ENCODE assay signal across 15 cellular contexts in the genomic region with DNA sequence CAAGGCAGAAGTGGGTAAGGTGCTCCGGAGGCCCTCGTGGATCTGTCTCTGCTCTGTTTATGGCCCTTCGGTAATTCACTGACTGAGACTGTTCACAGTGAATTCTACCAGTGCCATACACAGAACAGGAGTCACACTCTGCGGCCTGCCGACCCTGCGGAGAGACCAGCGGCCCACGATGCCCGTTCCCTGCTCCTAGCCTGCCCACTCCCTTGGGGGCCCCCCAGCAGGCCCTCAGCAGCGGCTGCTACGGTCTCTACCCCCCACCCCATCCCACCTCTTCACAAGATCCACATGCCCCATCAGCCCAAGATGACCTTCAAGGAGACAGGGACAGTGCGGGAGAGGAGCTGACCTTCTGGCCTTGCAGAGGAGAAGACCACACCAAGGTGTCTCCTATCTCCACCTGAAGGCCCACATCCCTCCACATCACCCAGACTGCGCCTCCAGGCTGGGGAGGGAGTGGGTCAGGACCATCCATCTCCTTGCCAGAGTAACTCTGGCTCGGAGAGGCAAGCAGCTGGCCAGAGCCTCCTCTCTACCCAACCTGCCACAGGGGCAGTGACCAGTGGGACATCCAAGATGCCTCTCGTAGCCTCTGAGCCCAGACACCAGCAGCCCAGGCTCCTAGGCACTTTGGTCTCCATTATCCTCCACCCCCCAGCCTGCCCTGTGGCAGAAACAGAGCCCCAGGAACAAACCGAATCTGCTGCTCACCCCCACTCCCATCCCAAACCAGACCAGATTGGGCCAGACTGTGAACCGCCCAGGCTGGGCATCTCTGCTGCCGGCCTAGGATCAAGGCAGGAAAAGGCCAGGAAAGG.
"Had no signal": no experiment of that assay in that cellular context is flagged by ENCODE, and none has a peak within 500 bp of the region (broad histone marks: within the 10 kb centered on the region; RNA-seq: fewer than 3 reads in every experiment).

No MANE protein-coding gene starts in this region.

- H3K9me3 ChIP-seq: upper lobe of left lung had no signal

- H3K36me3 ChIP-seq: upper lobe of left lung had no signal

- FAIRE-seq: TTC549 had no signal

- DNase-seq: activated CD4-positive, alpha-beta memory T cell treated with anti-CD3 and anti-CD28 coated beads, Interleukin-2, amount 10 ng/mL, durations not matched to agents 7 days and 5 days; activated CD4-positive, alpha-beta T cell treated with anti-CD3 and anti-CD28 coated beads for 36 hours; activated effector memory CD4-positive, alpha-beta T cell treated with Interleukin-2 at 50 U/mL for 16 hours; activated naive CD4-positive, alpha-beta T cell treated with anti-CD3 and anti-CD28 coated beads for 36 hours; activated T-cell treated with anti-CD3 and anti-CD28 coated beads, Interleukin-2, amount 50 U/mL, for 72 hours; erythroblast; left ventricle myocardium superior; midbrain; nucleus accumbens; stimulated activated CD4-positive, alpha-beta T cell treated with anti-CD3 and anti-CD28 coated beads, Interleukin-12 subunit alpha, Interleukin-12 subunit beta, amount 100 ng/mL, for 4 hours; stimulated activated CD4-positive, alpha-beta T cell treated with anti-CD3 and anti-CD28 coated beads, Interleukin-4, amount 100 ng/mL, for 4 hours; stimulated activated naive CD8-positive, alpha-beta T cell treated with anti-CD3 and anti-CD28 coated beads, Interleukin-15, Interleukin-2, amounts not matched to agents 100 U/mL and 50 U/mL, for 24 hours; T-helper 1 cell; upper lobe of left lung had no signal

- H3K4me3 ChIP-seq: upper lobe of left lung had no signal

- H3K27ac ChIP-seq: upper lobe of left lung had no signal

- ATAC-seq: activated CD4-positive, alpha-beta T cell treated with anti-CD3 and anti-CD28 coated beads for 36 hours; activated T-cell treated with anti-CD3 and anti-CD28 coated beads, Interleukin-2, amount 50 U/mL, for 72 hours; left ventricle myocardium superior; stimulated activated naive CD8-positive, alpha-beta T cell treated with anti-CD3 and anti-CD28 coated beads, Interleukin-15, Interleukin-2, amounts not matched to agents 100 U/mL and 50 U/mL, for 24 hours had no signal
